In the genomic region with DNA sequence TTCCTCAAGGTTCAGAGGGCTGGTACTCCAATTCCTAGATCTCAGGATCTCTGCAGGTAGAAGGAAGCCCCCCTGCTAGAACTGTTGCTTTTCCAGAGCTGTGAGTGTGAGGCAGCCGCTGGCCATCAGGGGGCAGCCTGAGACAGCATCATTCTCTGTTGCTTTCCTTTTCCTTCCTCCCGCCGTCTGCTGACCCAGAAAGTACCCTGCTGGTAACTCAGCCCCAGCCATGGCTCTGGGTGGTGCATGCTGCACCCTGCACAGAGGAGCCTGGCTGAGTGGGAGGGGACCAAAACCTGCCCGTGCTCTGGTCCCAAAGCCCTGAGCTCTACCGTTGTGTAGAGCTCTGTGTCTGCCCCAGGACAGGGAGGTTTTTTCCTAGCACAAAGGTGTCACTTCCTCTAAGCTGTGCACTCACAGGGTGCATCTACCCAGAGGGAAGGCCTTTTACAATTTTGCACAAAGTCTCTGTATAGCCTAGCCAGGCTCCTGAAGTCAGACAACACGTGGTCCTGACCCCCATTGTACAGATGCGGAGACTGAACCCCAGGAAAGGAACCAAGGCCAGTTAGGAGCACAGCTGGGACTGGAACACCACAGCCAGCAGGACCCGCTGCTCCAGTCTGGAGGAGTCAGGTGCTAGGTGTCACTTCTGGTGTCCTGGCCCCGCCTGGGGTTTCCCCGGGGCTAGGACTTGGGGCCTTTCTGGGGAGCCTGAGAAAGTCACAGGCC, we compare ENCODE assay signal across 9 cellular contexts. TPM values are rescaled to one million over a fixed set of nuclear protein-coding genes. Genes with fewer than 3 reads are reported as not detected.
DNase-seq lines count a peak whose midpoint lies in the region; ATAC-seq and TF ChIP-seq lines count a peak whose summit lies in the region.
"Had no signal": no experiment of that assay in that cellular context is flagged by ENCODE, and none has a peak within 500 bp of the region (broad histone marks: within the 10 kb centered on the region; RNA-seq: fewer than 3 reads in every experiment).

No MANE protein-coding gene starts in this region.

- POLR2A ChIA-PET in activated CD4-positive, alpha-beta T cell treated with anti-CD3 and anti-CD28 coated beads, Interleukin-2, amount 10 ng/mL, durations not matched to agents 7 days and 5 days (lab: Charles Lee): interaction anchor here (1.0 kb wide), 1 partner anchor 102 kb away, joined by 3 read pairs; no protein-coding TSS in a partner anchor

- peaks cover 5% of the 10 kb centered on the region for H3K27me3 Mint-ChIP-seq in activated CD4-positive, alpha-beta T cell treated with anti-CD3 and anti-CD28 coated beads, Interleukin-2, amount 10 ng/mL, durations not matched to agents 7 days and 5 days

- 41% methylated on average over 10 of the region's 10 CpGs for WGBS in liver

- H3K27me3 ChIP-seq in liver (ENCODE audit: control insufficient read depth in 4 of 4, insufficient read depth in 4 of 4, low read length in 3 of 4): no peaks in the 10 kb centered on the region

- H3K9me3 Mint-ChIP-seq in activated CD4-positive, alpha-beta T cell treated with anti-CD3 and anti-CD28 coated beads, Interleukin-2, amount 10 ng/mL, durations not matched to agents 7 days and 5 days: no peaks in the 10 kb centered on the region

- no peaks in the 10 kb centered on the region for H3K9me3 ChIP-seq in liver (ENCODE audit: control insufficient read depth in 4 of 4, low read length in 3 of 4)

- TF ChIP-seq RAD21 in liver (IDR thresholded peaks at IDR 0.05): peak; percentile 93 to 95

- H3K9ac ChIP-seq in liver (ENCODE audit: low read depth in 1 of 2, low read length in 2 of 2): no peak overlapping the region

- TF ChIP-seq CTCF in choroid plexus epithelial cell (conservative IDR thresholded peaks at IDR 0.05; ENCODE audit: low read depth, low read length) (peak; percentile 92), liver (IDR thresholded peaks at IDR 0.05; ENCODE audit: low read depth, low read length, missing input control) (peak; percentile 95)

- H3K4me3 ChIP-seq in choroid plexus epithelial cell (ENCODE audit: low read depth, low read length) (no peak overlapping the region), liver (ENCODE audit: low read depth in 1 of 3, low read length in 3 of 3) (no peak overlapping the region)

- H3K27ac ChIP-seq in liver (ENCODE audit: low read depth in 1 of 2, low read length in 2 of 2): no peak overlapping the region

- H3K27ac Mint-ChIP-seq in activated CD4-positive, alpha-beta T cell treated with anti-CD3 and anti-CD28 coated beads, Interleukin-2, amount 10 ng/mL, durations not matched to agents 7 days and 5 days: peak overlapping the region; percentile 86

- H3K36me3 ChIP-seq in liver (ENCODE audit: control insufficient read depth in 4 of 4, insufficient read depth in 3 of 4, low read depth in 1 of 4, low read length in 3 of 4): no peaks in the 10 kb centered on the region

- H3K4me1 Mint-ChIP-seq in activated CD4-positive, alpha-beta T cell treated with anti-CD3 and anti-CD28 coated beads, Interleukin-2, amount 10 ng/mL, durations not matched to agents 7 days and 5 days: peaks cover 9% of the 10 kb centered on the region

- peak overlapping the region; percentile 65 for H3K4me3 Mint-ChIP-seq in activated CD4-positive, alpha-beta T cell treated with anti-CD3 and anti-CD28 coated beads, Interleukin-2, amount 10 ng/mL, durations not matched to agents 7 days and 5 days

- CTCF ChIA-PET in activated CD4-positive, alpha-beta T cell treated with anti-CD3 and anti-CD28 coated beads, Interleukin-2, amount 10 ng/mL, durations not matched to agents 7 days and 5 days (lab: Charles Lee): interaction anchor here (0.5 to 2.4 kb wide), 42 partner anchors 8 to 544 kb away, joined by 3 to 18 read pairs (median 4); no protein-coding TSS in a partner anchor

- no peaks in the 10 kb centered on the region for H3K36me3 Mint-ChIP-seq in activated CD4-positive, alpha-beta T cell treated with anti-CD3 and anti-CD28 coated beads, Interleukin-2, amount 10 ng/mL, durations not matched to agents 7 days and 5 days (ENCODE audit: low read depth)

- DNase-seq in DMS153 treated with DMSO at 0.1 percent for 48 hours (lab: John Stamatoyannopoulos, UW; ENCODE audit: unreplicated experiment): peak; percentile 50
- peak; percentile 44 to 84 for DNase-seq in NCI-H526 (lab: John Stamatoyannopoulos, UW)
- DNase-seq in activated CD4-positive, alpha-beta T cell treated with anti-CD3 and anti-CD28 coated beads, Interleukin-2, amount 10 ng/mL, durations not matched to agents 7 days and 5 days: peak; percentile 73
- peak; percentile 82 for DNase-seq in choroid plexus epithelial cell (ENCODE audit: low read depth)
- peak; percentile 64 to 65 for DNase-seq in stimulated activated CD4-positive, alpha-beta T cell treated with anti-CD3 and anti-CD28 coated beads, Interleukin-4, amount 100 ng/mL, for 48 hours (ENCODE audit: low read depth in 2 of 2)

- H3K4me1 ChIP-seq in liver (ENCODE audit: control insufficient read depth in 4 of 4, insufficient read depth in 4 of 4, low read length in 3 of 4): peaks cover 0 to 17% (median 9%) of the 10 kb centered on the region in 4 donors

- peak; percentile 54 for ATAC-seq in HG03066 (IDR thresholded peaks at IDR 0.05; ENCODE audit: low read depth, unreplicated experiment)
- ATAC-seq in GM21737 (IDR thresholded peaks at IDR 0.05; ENCODE audit: unreplicated experiment): no peak

TF ChIP-seq in liver, 16 proteins besides CTCF, POLR2A, EP300 and RAD21:
- TF ChIP-seq, protein P1, sequence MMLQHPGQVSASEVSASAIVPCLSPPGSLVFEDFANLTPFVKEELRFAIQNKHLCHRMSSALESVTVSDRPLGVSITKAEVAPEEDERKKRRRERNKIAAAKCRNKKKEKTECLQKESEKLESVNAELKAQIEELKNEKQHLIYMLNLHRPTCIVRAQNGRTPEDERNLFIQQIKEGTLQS (IDR thresholded peaks at IDR 0.05): no peak
- TF ChIP-seq EGR1 (IDR thresholded peaks at IDR 0.05; ENCODE audit: low read depth in 2 of 2): no peak
- TF ChIP-seq RXRA (IDR thresholded peaks at IDR 0.05): peak in 1 of 2 donors; percentile 30
- no peak for TF ChIP-seq FOXA2 (IDR thresholded peaks at IDR 0.05)

RNA-seq across cellular contexts. Expression of a gene that starts 5.6 kb away (rescaled TPM):
- 1 to 10 TPM in 1 of 2 experiments, under 1 TPM in 1; 0.67 to 1.1 TPM for total RNA-seq in activated CD4-positive, alpha-beta T cell treated with anti-CD3 and anti-CD28 coated beads, Interleukin-2, amount 10 ng/mL, durations not matched to agents 7 days and 5 days
- not detected for total RNA-seq in liver
- polyA plus RNA-seq in liver: under 1 TPM; 0.05 to 0.92 TPM

RNA-seq across cellular contexts. Expression of a gene that starts 35.5 kb away (rescaled TPM):
- not detected for total RNA-seq in activated CD4-positive, alpha-beta T cell treated with anti-CD3 and anti-CD28 coated beads, Interleukin-2, amount 10 ng/mL, durations not matched to agents 7 days and 5 days
- not detected for total RNA-seq in liver
- polyA plus RNA-seq in liver: not detected
- total RNA-seq: activated CD8-positive, alpha-beta memory T cell treated with anti-CD3 and anti-CD28 coated beads for 36 hours had no signal

RNA-seq across cellular contexts. Expression of a gene that starts 57.3 kb away (rescaled TPM):
- not detected for total RNA-seq in activated CD4-positive, alpha-beta T cell treated with anti-CD3 and anti-CD28 coated beads, Interleukin-2, amount 10 ng/mL, durations not matched to agents 7 days and 5 days
- not detected for total RNA-seq in liver
- not detected for polyA plus RNA-seq in liver
- total RNA-seq: activated CD8-positive, alpha-beta memory T cell treated with anti-CD3 and anti-CD28 coated beads for 36 hours had no signal
